8 cellular contexts compared by ENCODE assay signal in genomic region chr3:6799264-6799915, GRCh38.
DNase-seq lines count a peak whose midpoint lies in the region; TF ChIP-seq lines count a peak whose summit lies in the region.

No MANE protein-coding gene starts in this region.

- H3K9me3 Mint-ChIP-seq in activated naive CD4-positive, alpha-beta T cell treated with anti-CD3 and anti-CD28 coated beads, Interleukin-2, amount 10 ng/mL, durations not matched to agents 7 days and 5 days, result no peaks in the 10 kb centered on the region

- H3K27me3 ChIP-seq in MM.1S (replicated peaks; ENCODE audit: insufficient read depth, low read length), result no peaks in the 10 kb centered on the region

- H3F3A ChIP-seq in MM.1S (ENCODE audit: insufficient read depth, low read length), result no peaks in the 10 kb centered on the region

- H2AFZ ChIP-seq in MM.1S (ENCODE audit: low read length), result no peak overlapping the region

- H4K20me1 ChIP-seq in MM.1S (ENCODE audit: insufficient read depth, low read length), result no peaks in the 10 kb centered on the region

- no peaks in the 10 kb centered on the region for H3K27me3 Mint-ChIP-seq in activated naive CD4-positive, alpha-beta T cell treated with anti-CD3 and anti-CD28 coated beads, Interleukin-2, amount 10 ng/mL, durations not matched to agents 7 days and 5 days

- no peaks in the 10 kb centered on the region for H3K36me3 ChIP-seq in MM.1S (replicated peaks; ENCODE audit: insufficient read depth, low read length)

- H3K9me3 ChIP-seq in MM.1S (replicated peaks; ENCODE audit: insufficient read depth, low read length), result no peaks in the 10 kb centered on the region

- no peak overlapping the region for H3K9ac ChIP-seq in MM.1S (ENCODE audit: low read length)

- H3K4me2 ChIP-seq in MM.1S (ENCODE audit: low read depth, low read length), result no peak overlapping the region

- H3K4me3 ChIP-seq in GM12865 (ENCODE audit: low read depth, low read length) (no peak overlapping the region), HFF-Myc (replicated peaks; ENCODE audit: low read depth, low read length) (no peak overlapping the region), MM.1S (ENCODE audit: low read length) (no peak overlapping the region)

- H3K27ac Mint-ChIP-seq in activated naive CD4-positive, alpha-beta T cell treated with anti-CD3 and anti-CD28 coated beads, Interleukin-2, amount 10 ng/mL, durations not matched to agents 7 days and 5 days, result no peak overlapping the region

- H3K9me2 ChIP-seq in MM.1S (replicated peaks; ENCODE audit: insufficient read depth, low read length), result no peaks in the 10 kb centered on the region

- H3K4me1 ChIP-seq in MM.1S (ENCODE audit: low read length), result no peaks in the 10 kb centered on the region

- H3K36me3 Mint-ChIP-seq in activated naive CD4-positive, alpha-beta T cell treated with anti-CD3 and anti-CD28 coated beads, Interleukin-2, amount 10 ng/mL, durations not matched to agents 7 days and 5 days, result no peaks in the 10 kb centered on the region

- no peaks in the 10 kb centered on the region for H3K79me2 ChIP-seq in MM.1S (ENCODE audit: low read length)

- no peak overlapping the region for H3K27ac ChIP-seq in MM.1S (ENCODE audit: low read length)

- H3K4me3 Mint-ChIP-seq in activated naive CD4-positive, alpha-beta T cell treated with anti-CD3 and anti-CD28 coated beads, Interleukin-2, amount 10 ng/mL, durations not matched to agents 7 days and 5 days, result no peak overlapping the region

- TF ChIP-seq CTCF in GM12865 (IDR thresholded peaks at IDR 0.05; ENCODE audit: insufficient read depth, low read depth, low read length, missing control alignments) (peak; percentile 80), HFF-Myc (IDR thresholded peaks at IDR 0.05; ENCODE audit: low read depth, low read length, missing control alignments) (peak; percentile 48), MM.1S (IDR thresholded peaks at IDR 0.05; ENCODE audit: low read length) (peak; percentile 69)

- DNase-seq in A172 (ENCODE audit: low spot score) (peak; percentile 10), GM12865 (ENCODE audit: low read depth) (peak; percentile 78), HFF-Myc (ENCODE audit: extremely low read depth, low read depth) (no peak), MM.1S (peak; percentile 36), islet precursor cell (peak; percentile 51), NCI-H524 treated with DMSO at 0.1 percent for 48 hours (lab: John Stamatoyannopoulos, UW) (no peak)
- DNase-seq in activated naive CD4-positive, alpha-beta T cell treated with anti-CD3 and anti-CD28 coated beads, Interleukin-2, amount 10 ng/mL, durations not matched to agents 7 days and 5 days, result peak; percentile 51
- DNase-seq in stimulated activated CD8-positive, alpha-beta memory T cell treated with anti-CD3 and anti-CD28 coated beads, Interleukin-7, amount 100 ng/mL, for 24 hours (ENCODE audit: low read depth), result peak; percentile 3

- CTCF ChIA-PET in activated naive CD4-positive, alpha-beta T cell treated with anti-CD3 and anti-CD28 coated beads, Interleukin-2, amount 10 ng/mL, durations not matched to agents 7 days and 5 days (lab: Charles Lee), result interaction anchor here (1.3 kb wide), 1 partner anchor 1374 kb away, joined by 4 read pairs; no protein-coding TSS in a partner anchor

- H3K4me1 Mint-ChIP-seq in activated naive CD4-positive, alpha-beta T cell treated with anti-CD3 and anti-CD28 coated beads, Interleukin-2, amount 10 ng/mL, durations not matched to agents 7 days and 5 days, result no peaks in the 10 kb centered on the region

Comparison
In these comparisons a context has a peak if more than half of its experiments do, and no peak if none do; other contexts are left out.
1. DNase-seq: peak in A172 (single experiment), GM12865 (single experiment), MM.1S (single experiment), activated naive CD4-positive, alpha-beta T cell treated with anti-CD3 and anti-CD28 coated beads, Interleukin-2, amount 10 ng/mL, durations not matched to agents 7 days and 5 days (single experiment), islet precursor cell (single experiment) and stimulated activated CD8-positive, alpha-beta memory T cell treated with anti-CD3 and anti-CD28 coated beads, Interleukin-7, amount 100 ng/mL, for 24 hours (single experiment); none in HFF-Myc (single experiment) and NCI-H524 treated with DMSO at 0.1 percent for 48 hours (single experiment).
2. Peak in every context shown above with its lines, with median percentiles within 50 percentile points of each other: CTCF ChIP-seq.